In genomic region chr1:20248954-20249612, GRCh38 we compare ENCODE assay signal across 12 cellular contexts. TPM values are rescaled to one million over a fixed set of nuclear protein-coding genes. Genes with fewer than 3 reads are reported as not detected.
DNase-seq lines count a peak whose midpoint lies in the region; ATAC-seq and TF ChIP-seq lines count a peak whose summit lies in the region.
"Had no signal": no experiment of that assay in that cellular context is flagged by ENCODE, and none has a peak within 500 bp of the region (broad histone marks: within the 10 kb centered on the region; RNA-seq: fewer than 3 reads in every experiment).

No MANE protein-coding gene starts in this region.

- H3K9me3 ChIP-seq in mucosa of rectum (ENCODE audit: control insufficient read depth in 2 of 2, low read length in 2 of 2) (no peaks in the 10 kb centered on the region), transverse colon (no peaks in the 10 kb centered on the region), upper lobe of left lung (no peaks in the 10 kb centered on the region)

- TF ChIP-seq CTCF in transverse colon (IDR thresholded peaks at IDR 0.05) (no peak), upper lobe of left lung (IDR thresholded peaks at IDR 0.05) (no peak)

- DNase-seq in activated CD8-positive, alpha-beta memory T cell treated with anti-CD3 and anti-CD28 coated beads for 48 hours (ENCODE audit: low read depth in 2 of 3, low spot score in 2 of 3) = peak in 2 of 3 experiments; percentile 1 to 3
- no peak for DNase-seq in activated CD8-positive, alpha-beta memory T cell treated with anti-CD3 and anti-CD28 coated beads, Interleukin-2, amount 50 U/mL, for 4 hours
- DNase-seq in activated T-cell treated with anti-CD3 and anti-CD28 coated beads for 48 hours (ENCODE audit: low read depth) (peak; percentile 14), transverse colon (no peak), upper lobe of left lung (no peak), NCI-H1694 (lab: John Stamatoyannopoulos, UW) (no peak), NCI-H1105 treated with DMSO at 0.1 percent for 48 hours (lab: John Stamatoyannopoulos, UW) (no peak)
- DNase-seq: H9, hypothalamus, right cardiac atrium had no signal

- peak overlapping the region; percentile 26 to 57 for H3K9ac ChIP-seq in mucosa of rectum (ENCODE audit: low read depth in 1 of 2, low read length in 2 of 2)

- no peak overlapping the region for H3K4me3 ChIP-seq in mucosa of rectum (ENCODE audit: low read length in 2 of 2)
- H3K4me3 ChIP-seq in transverse colon = no peak overlapping the region
- no peak overlapping the region for H3K4me3 ChIP-seq in upper lobe of left lung

- H3K27me3 ChIP-seq in mucosa of rectum (ENCODE audit: control insufficient read depth in 2 of 2, insufficient read depth in 2 of 2, low read length in 2 of 2) (peaks cover 0 to 2% of the 10 kb centered on the region in 2 donors), transverse colon (no peaks in the 10 kb centered on the region), upper lobe of left lung (no peaks in the 10 kb centered on the region)

- peaks cover 19 to 36% of the 10 kb centered on the region in 2 donors for H3K4me1 ChIP-seq in mucosa of rectum (ENCODE audit: control insufficient read depth in 2 of 2, insufficient read depth in 2 of 2, low read length in 2 of 2)
- peaks cover 0 to 42% (median 19%) of the 10 kb centered on the region in 4 donors for H3K4me1 ChIP-seq in transverse colon
- H3K4me1 ChIP-seq in upper lobe of left lung = no peaks in the 10 kb centered on the region

- WGBS in transverse colon (ENCODE audit: low coverage in 1 of 2), 2 donors = 32 to 54% methylated on average over 4 of the region's 4 CpGs
- 46 to 56% methylated on average over 4 of the region's 4 CpGs for WGBS in upper lobe of left lung, 2 donors

- intact Hi-C loops in transverse colon (cut with DNase I; ENCODE audit: low total_unique reads) = no loop called here

- peak overlapping the region; percentile 90 to 97 for H3K27ac ChIP-seq in mucosa of rectum (ENCODE audit: low read depth in 2 of 2, low read length in 2 of 2)
- H3K27ac ChIP-seq in transverse colon = peak overlapping the region; percentile 80 to 90 (median 88)
- H3K27ac ChIP-seq in upper lobe of left lung = no peak overlapping the region

- in situ Hi-C loops in transverse colon (cut with MboI; ENCODE audit: low pct_ligation_motif_present in 1 of 4, low pct_unique_long_range_greater_than_20kb in 1 of 4, low sequenced_read_pairs in 3 of 4) = no loop called here

- TF ChIP-seq POLR2A in transverse colon (IDR thresholded peaks at IDR 0.05) = no peak
- TF ChIP-seq POLR2A in upper lobe of left lung (IDR thresholded peaks at IDR 0.05) = no peak

- ATAC-seq in upper lobe of left lung (ENCODE audit: low FRiP score in 2 of 2) = no peak
- ATAC-seq: right cardiac atrium had no signal

- TF ChIP-seq EP300 in transverse colon (IDR thresholded peaks at IDR 0.05; ENCODE audit: low read depth) (no peak), upper lobe of left lung (IDR thresholded peaks at IDR 0.05) (no peak)

- H3K36me3 ChIP-seq in mucosa of rectum (ENCODE audit: control insufficient read depth in 2 of 2, insufficient read depth in 2 of 2, low read length in 2 of 2) (no peaks in the 10 kb centered on the region), transverse colon (no peaks in the 10 kb centered on the region), upper lobe of left lung (no peaks in the 10 kb centered on the region)

RNA-seq across cellular contexts. Expression of gene VWA5B1, which starts 41.6 kb away (rescaled TPM):
- total RNA-seq in transverse colon = not detected
- under 1 TPM in 3 of 6 donors, not detected in 3; 0.14 to 0.77 (median 0.46) TPM for total RNA-seq in upper lobe of left lung
- total RNA-seq: H9, mesenteric fat pad had no signal

Comparison
In these comparisons a context has a peak if more than half of its experiments do, and no peak if none do; other contexts are left out.
1. DNase-seq: peak in activated CD8-positive, alpha-beta memory T cell treated with anti-CD3 and anti-CD28 coated beads for 48 hours (2 of 3) and activated T-cell treated with anti-CD3 and anti-CD28 coated beads for 48 hours (single experiment); none in activated CD8-positive, alpha-beta memory T cell treated with anti-CD3 and anti-CD28 coated beads, Interleukin-2, amount 50 U/mL, for 4 hours (single experiment), transverse colon (single experiment), upper lobe of left lung (0 of 2), NCI-H1694 (single experiment) and NCI-H1105 treated with DMSO at 0.1 percent for 48 hours (single experiment).
2. H3K27ac ChIP-seq: peak in mucosa of rectum (2 of 2) and transverse colon (4 of 4); none in upper lobe of left lung (0 of 4).